In the genomic region with DNA sequence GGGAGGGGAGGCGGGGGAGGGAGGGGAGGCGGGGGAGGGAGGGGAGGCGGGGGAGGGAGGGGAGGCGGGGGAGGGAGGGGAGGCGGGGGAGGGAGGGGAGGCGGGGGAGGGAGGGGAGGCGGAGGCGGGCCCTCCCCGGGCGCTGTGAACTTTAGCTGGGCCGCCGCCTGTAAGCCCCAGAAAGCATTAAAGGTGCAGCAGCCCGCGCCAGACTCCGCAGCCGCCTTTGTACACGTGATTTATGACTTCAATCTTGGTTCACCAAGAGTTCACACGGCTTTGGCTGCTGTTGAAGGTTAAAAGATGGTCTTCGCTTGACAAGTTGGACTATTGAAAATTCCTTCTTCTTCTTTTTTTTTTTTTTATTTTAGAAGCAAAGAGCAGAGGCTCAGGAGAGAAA, we compare ENCODE assay signal across 7 cellular contexts.
A peak's percentile ranks its signal among the peaks of the same experiment; 100 is the strongest.
DNase-seq lines count a peak whose midpoint lies in the region; ATAC-seq, FAIRE-seq and TF ChIP-seq lines count a peak whose summit lies in the region.
"Not testable (repeated sequence)": the region's sequence is repeated elsewhere in the genome, so short reads cannot be mapped to it uniquely, and the experiment has no call there.

No MANE protein-coding gene starts in this region.

- not testable (repeated sequence) for H3K36me3 ChIP-seq in SK-N-SH (replicated peaks in 1 of 2; ENCODE audit: control insufficient read depth in 1 of 2, insufficient read depth in 2 of 2, low read length in 1 of 2); K562 (ENCODE audit: control insufficient read depth, insufficient read depth, low read length); prostate gland

- TF ChIP-seq RAD21 in SK-N-SH (IDR thresholded peaks at IDR 0.05; ENCODE audit: low read length); K562 (CRISPR knock-in tag; conservative IDR thresholded peaks at IDR 0.05 in 1 of 2, IDR thresholded peaks at IDR 0.05 in 1 of 2): not testable (repeated sequence)

- not testable (repeated sequence) for H3K4me3 ChIP-seq in SK-N-SH (ENCODE audit: low read depth in 2 of 2, low read length in 1 of 2); K562; prostate gland

- H3K27me3 ChIP-seq in SK-N-SH (ENCODE audit: insufficient read depth); K562 (ENCODE audit: control insufficient read depth in 2 of 2, insufficient read depth in 2 of 2, low read length in 2 of 2); prostate gland (replicated peaks; ENCODE audit: insufficient read depth): not testable (repeated sequence)

- in situ Hi-C loops in K562 (cut with MboI): not testable (repeated sequence)

- H3K9me2 ChIP-seq in SK-N-SH: not testable (repeated sequence)

- TF ChIP-seq EP300 in SK-N-SH (IDR thresholded peaks at IDR 0.05; ENCODE audit: borderline replicate concordance in 1 of 2, low read depth in 1 of 2, low read length in 1 of 2); K562 (IDR thresholded peaks at IDR 0.05; ENCODE audit: low read length): not testable (repeated sequence)

- FAIRE-seq in K562 (lab: Jason Lieb, UNC); urothelium cell line (lab: Jason Lieb, UNC): not testable (repeated sequence)

- CTCF ChIA-PET in SK-N-SH (lab: Yijun Ruan, JAX); K562 (lab: Yijun Ruan, JAX; ENCODE audit: low intra/inter-chr PET ratio): not testable (repeated sequence)

- H3K4me1 ChIP-seq in SK-N-SH (ENCODE audit: control insufficient read depth in 1 of 2, insufficient read depth in 2 of 2, low read depth in 1 of 2, low read length in 1 of 2); K562 (replicated peaks in 1 of 2; ENCODE audit: control insufficient read depth in 2 of 2, insufficient read depth in 2 of 2, low read length in 2 of 2); prostate gland (replicated peaks): not testable (repeated sequence)

- not testable (repeated sequence) for H3K79me2 ChIP-seq in SK-N-SH (ENCODE audit: insufficient read depth); K562 (ENCODE audit: control insufficient read depth, insufficient read depth, low read length)

- not testable (repeated sequence) for H3K9ac ChIP-seq in SK-N-SH; K562 (ENCODE audit: insufficient read depth in 1 of 2, low read depth in 2 of 2, low read length in 2 of 2)

- POLR2A ChIA-PET in SK-N-SH (lab: Yijun Ruan, JAX); K562 (lab: Yijun Ruan, JAX): not testable (repeated sequence)

- H3K9me3 ChIP-seq in SK-N-SH; K562 (replicated peaks; ENCODE audit: control insufficient read depth, insufficient read depth, low read depth, low read length); prostate gland: not testable (repeated sequence)

- H2AFZ ChIP-seq in SK-N-SH (ENCODE audit: low read depth); K562 (ENCODE audit: low read depth, low read length): not testable (repeated sequence)

- not testable (repeated sequence) for H3K27ac ChIP-seq in SK-N-SH (ENCODE audit: low read depth in 2 of 2, low read length in 1 of 2); K562 (ENCODE audit: extremely low read depth, low read depth, low read length); prostate gland

- DNase-seq in H4 (ENCODE audit: low spot score) (peak; percentile 60), NCI-H1105 (lab: John Stamatoyannopoulos, UW) (peak; percentile 43), NCI-H526 treated with DMSO at 0.1 percent for 48 hours (lab: John Stamatoyannopoulos, UW) (peak; percentile 19), SK-N-SH (peak; percentile 64), K562 (ENCODE audit: extremely low read depth in 1 of 4, low spot score in 3 of 4) (peak; percentile 33 to 84 (median 42)), prostate gland (ENCODE audit: low spot score) (peak; percentile 15), urothelium cell line (ENCODE audit: low spot score) (peak; percentile 65)

- 8% methylated on average over 14 of the region's 19 CpGs for WGBS in SK-N-SH (ENCODE audit: low lambda C conversion rate)
- WGBS in K562 (ENCODE audit: insufficient coverage, low coverage, missing lambda C conversion rate): 0% methylated on average over 4 of the region's 19 CpGs
- WGBS in prostate gland: 89% methylated on average over 13 of the region's 19 CpGs

- peak; percentile 67 for ATAC-seq in K562

- intact Hi-C loops in K562 (cut with micrococcal nuclease); prostate gland (cut with DNase I): not testable (repeated sequence)

- not testable (repeated sequence) for TF ChIP-seq POLR2A in K562 (conservative IDR thresholded peaks at IDR 0.05); prostate gland (IDR thresholded peaks at IDR 0.05)

- H3F3A ChIP-seq in SK-N-SH (replicated peaks; ENCODE audit: insufficient read depth): not testable (repeated sequence)

- TF ChIP-seq CTCF in SK-N-SH (IDR thresholded peaks at IDR 0.05); K562 (IDR thresholded peaks at IDR 0.05 in 2 of 3, conservative IDR thresholded peaks at IDR 0.05 in 1 of 3; ENCODE audit: insufficient read depth in 2 of 3, low read depth in 1 of 3, low read length in 3 of 3); prostate gland (IDR thresholded peaks at IDR 0.05): not testable (repeated sequence)

- BruUV-seq in K562 (replicated peaks; lab: Mats Ljungman, UMichigan): not testable (repeated sequence)

- not testable (repeated sequence) for H4K20me1 ChIP-seq in SK-N-SH (ENCODE audit: insufficient read depth); K562 (replicated peaks; ENCODE audit: control insufficient read depth, insufficient read depth, low read length)

- H3K9me1 ChIP-seq in K562 (ENCODE audit: control insufficient read depth, insufficient read depth, low read length): not testable (repeated sequence)

- H3K4me2 ChIP-seq in SK-N-SH; K562 (ENCODE audit: insufficient read depth, low read length): not testable (repeated sequence)

TF ChIP-seq in SK-N-SH, 30 proteins besides CTCF, POLR2A, EP300 and RAD21:
- peak; percentile 19; the same call in 1 of the 2 replicates for TF ChIP-seq RXRA (IDR thresholded peaks at IDR 0.05; ENCODE audit: borderline replicate concordance, low read depth)
- TF ChIP-seq, protein P1, sequence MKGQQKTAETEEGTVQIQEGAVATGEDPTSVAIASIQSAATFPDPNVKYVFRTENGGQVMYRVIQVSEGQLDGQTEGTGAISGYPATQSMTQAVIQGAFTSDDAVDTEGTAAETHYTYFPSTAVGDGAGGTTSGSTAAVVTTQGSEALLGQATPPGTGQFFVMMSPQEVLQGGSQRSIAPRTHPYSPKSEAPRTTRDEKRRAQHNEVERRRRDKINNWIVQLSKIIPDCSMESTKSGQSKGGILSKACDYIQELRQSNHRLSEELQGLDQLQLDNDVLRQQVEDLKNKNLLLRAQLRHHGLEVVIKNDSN (IDR thresholded peaks at IDR 0.05; ENCODE audit: borderline replicate concordance, low read depth): peak; percentile 14; the same call in 1 of the 2 replicates

TF ChIP-seq in K562, 482 proteins besides CTCF, POLR2A, EP300 and RAD21 (continues in another document):
- TF ChIP-seq, protein P2, sequence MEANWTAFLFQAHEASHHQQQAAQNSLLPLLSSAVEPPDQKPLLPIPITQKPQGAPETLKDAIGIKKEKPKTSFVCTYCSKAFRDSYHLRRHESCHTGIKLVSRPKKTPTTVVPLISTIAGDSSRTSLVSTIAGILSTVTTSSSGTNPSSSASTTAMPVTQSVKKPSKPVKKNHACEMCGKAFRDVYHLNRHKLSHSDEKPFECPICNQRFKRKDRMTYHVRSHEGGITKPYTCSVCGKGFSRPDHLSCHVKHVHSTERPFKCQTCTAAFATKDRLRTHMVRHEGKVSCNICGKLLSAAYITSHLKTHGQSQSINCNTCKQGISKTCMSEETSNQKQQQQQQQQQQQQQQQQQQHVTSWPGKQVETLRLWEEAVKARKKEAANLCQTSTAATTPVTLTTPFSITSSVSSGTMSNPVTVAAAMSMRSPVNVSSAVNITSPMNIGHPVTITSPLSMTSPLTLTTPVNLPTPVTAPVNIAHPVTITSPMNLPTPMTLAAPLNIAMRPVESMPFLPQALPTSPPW (CRISPR knock-in tag; IDR thresholded peaks at IDR 0.05): peak; percentile 91
- TF ChIP-seq, protein P3, sequence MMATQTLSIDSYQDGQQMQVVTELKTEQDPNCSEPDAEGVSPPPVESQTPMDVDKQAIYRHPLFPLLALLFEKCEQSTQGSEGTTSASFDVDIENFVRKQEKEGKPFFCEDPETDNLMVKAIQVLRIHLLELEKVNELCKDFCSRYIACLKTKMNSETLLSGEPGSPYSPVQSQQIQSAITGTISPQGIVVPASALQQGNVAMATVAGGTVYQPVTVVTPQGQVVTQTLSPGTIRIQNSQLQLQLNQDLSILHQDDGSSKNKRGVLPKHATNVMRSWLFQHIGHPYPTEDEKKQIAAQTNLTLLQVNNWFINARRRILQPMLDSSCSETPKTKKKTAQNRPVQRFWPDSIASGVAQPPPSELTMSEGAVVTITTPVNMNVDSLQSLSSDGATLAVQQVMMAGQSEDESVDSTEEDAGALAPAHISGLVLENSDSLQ (IDR thresholded peaks at IDR 0.05): peak; percentile 69
- TF ChIP-seq, protein P4, sequence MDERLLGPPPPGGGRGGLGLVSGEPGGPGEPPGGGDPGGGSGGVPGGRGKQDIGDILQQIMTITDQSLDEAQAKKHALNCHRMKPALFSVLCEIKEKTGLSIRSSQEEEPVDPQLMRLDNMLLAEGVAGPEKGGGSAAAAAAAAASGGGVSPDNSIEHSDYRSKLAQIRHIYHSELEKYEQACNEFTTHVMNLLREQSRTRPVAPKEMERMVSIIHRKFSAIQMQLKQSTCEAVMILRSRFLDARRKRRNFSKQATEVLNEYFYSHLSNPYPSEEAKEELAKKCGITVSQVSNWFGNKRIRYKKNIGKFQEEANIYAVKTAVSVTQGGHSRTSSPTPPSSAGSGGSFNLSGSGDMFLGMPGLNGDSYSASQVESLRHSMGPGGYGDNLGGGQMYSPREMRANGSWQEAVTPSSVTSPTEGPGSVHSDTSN (CRISPR knock-in tag; IDR thresholded peaks at IDR 0.05; ENCODE audit: low read depth): not testable (repeated sequence)
- TF ChIP-seq, protein P4 (tag; conservative IDR thresholded peaks at IDR 0.05; ENCODE audit: low read depth): peak; percentile 52

Comparison
In these comparisons a context has a peak if more than half of its experiments do, and no peak if none do; other contexts are left out.
1. DNase-seq: peak in every context shown above with its lines; median percentile 65 in urothelium cell line; 64 in SK-N-SH; 60 in H4; 43 in NCI-H1105; 42 in K562; 19 in NCI-H526 treated with DMSO at 0.1 percent for 48 hours; 15 in prostate gland.